ENCODE assay signal across 12 cellular contexts in the genomic region with DNA sequence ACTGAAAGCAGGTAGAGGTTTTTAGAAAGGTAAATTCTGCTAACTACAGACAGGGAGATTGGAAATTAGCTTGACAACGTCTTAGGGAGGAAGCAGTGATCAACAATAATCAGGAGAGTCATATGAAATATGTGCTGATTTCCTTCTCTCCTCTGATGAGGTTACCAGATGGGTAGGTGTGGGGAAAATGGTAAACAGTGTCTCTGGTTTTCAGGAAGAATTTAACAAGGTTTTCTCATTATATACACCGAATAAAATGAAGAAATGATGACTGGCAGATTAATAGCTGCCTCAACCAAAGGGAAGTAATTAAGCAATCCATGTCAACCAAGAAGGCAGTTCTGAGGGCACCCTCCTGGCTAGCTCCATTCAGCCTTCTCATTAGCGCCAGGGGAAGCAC. TPM values are rescaled to one million over a fixed set of nuclear protein-coding genes. Genes with fewer than 3 reads are reported as not detected.
A peak's percentile ranks its signal among the peaks of the same experiment; 100 is the strongest.
DNase-seq lines count a peak whose midpoint lies in the region; FAIRE-seq and TF ChIP-seq lines count a peak whose summit lies in the region.
"Had no signal": no experiment of that assay in that cellular context is flagged by ENCODE, and none has a peak within 500 bp of the region (broad histone marks: within the 10 kb centered on the region; RNA-seq: fewer than 3 reads in every experiment).

No MANE protein-coding gene starts in this region.

- 63% methylated on average over 3 of the region's 3 CpGs for WGBS in esophagus muscularis mucosa

- H3K4me3 ChIP-seq in left ventricle myocardium inferior (no peak overlapping the region), esophagus muscularis mucosa (no peak overlapping the region), rectal smooth muscle tissue (ENCODE audit: low read length) (no peak overlapping the region)
- H3K4me3 ChIP-seq: body of pancreas had no signal

- POLR2A ChIA-PET in HEK293T (lab: Yijun Ruan, JAX), result no interaction called here

- no peak for DNase-seq in left ventricle myocardium inferior
- no peak for DNase-seq in cardiac septum (ENCODE audit: low spot score)
- no peak for DNase-seq in esophagus muscularis mucosa (ENCODE audit: extremely low spot score)
- no peak for DNase-seq in HTR-8/SVneo (ENCODE audit: insufficient read length, low spot score)
- no peak for DNase-seq in NCI-H1694 treated with DMSO at 0.1 percent for 48 hours (lab: John Stamatoyannopoulos, UW)
- DNase-seq in HEK293T (ENCODE audit: extremely low spot score), result no peak
- DNase-seq in NCI-H510A treated with DMSO at 0.1 percent for 48 hours (lab: John Stamatoyannopoulos, UW), result no peak
- DNase-seq: activated CD4-positive, alpha-beta T cell treated with anti-CD3 and anti-CD28 coated beads, Interleukin-2, amount 50 U/mL, for 1 hour; NCI-H2171 treated with DMSO at 0.1 percent for 48 hours had no signal

- TF ChIP-seq EP300 in esophagus muscularis mucosa (IDR thresholded peaks at IDR 0.05), result no peak

- no peak overlapping the region for H3K9ac ChIP-seq in rectal smooth muscle tissue (ENCODE audit: low read length)

- FAIRE-seq in HTR-8/SVneo (lab: Jason Lieb, UNC), result no peak
- FAIRE-seq: D721Med had no signal

- TF ChIP-seq POLR2A in esophagus muscularis mucosa (IDR thresholded peaks at IDR 0.05; ENCODE audit: low read depth), result no peak

- H3K36me3 ChIP-seq in left ventricle myocardium inferior (no peaks in the 10 kb centered on the region), esophagus muscularis mucosa (no peaks in the 10 kb centered on the region), rectal smooth muscle tissue (ENCODE audit: control insufficient read depth, insufficient read depth, low read length) (no peaks in the 10 kb centered on the region)

- intact Hi-C loops in left ventricle myocardium inferior (cut with micrococcal nuclease) (no loop called here), cardiac septum (cut with DNase I) (no loop called here), esophagus muscularis mucosa (cut with DNase I) (no loop called here)

- no peaks in the 10 kb centered on the region for H3K27me3 ChIP-seq in left ventricle myocardium inferior (ENCODE audit: low read depth)
- no peaks in the 10 kb centered on the region for H3K27me3 ChIP-seq in esophagus muscularis mucosa
- no peaks in the 10 kb centered on the region for H3K27me3 ChIP-seq in rectal smooth muscle tissue (ENCODE audit: control insufficient read depth, insufficient read depth, low read length)
- H3K27me3 ChIP-seq: body of pancreas had no signal

- H3K4me1 ChIP-seq in left ventricle myocardium inferior (peaks cover 53% of the 10 kb centered on the region), esophagus muscularis mucosa (peaks cover 36 to 58% (median 51%) of the 10 kb centered on the region in 4 donors), rectal smooth muscle tissue (ENCODE audit: control insufficient read depth, insufficient read depth, low read length) (peaks cover 19% of the 10 kb centered on the region)
- H3K4me1 ChIP-seq: body of pancreas had no signal

- H3K27ac ChIP-seq in left ventricle myocardium inferior (replicated peaks), result peak overlapping the region; percentile 89
- peak overlapping the region; percentile 65 to 78 (median 70) for H3K27ac ChIP-seq in esophagus muscularis mucosa (replicated peaks in 1 of 4)
- peak overlapping the region; percentile 70 for H3K27ac ChIP-seq in rectal smooth muscle tissue (ENCODE audit: low read depth, low read length)

- H3K9me3 ChIP-seq in left ventricle myocardium inferior (replicated peaks) (no peaks in the 10 kb centered on the region), esophagus muscularis mucosa (no peaks in the 10 kb centered on the region)
- H3K9me3 ChIP-seq: body of pancreas had no signal

- TF ChIP-seq CTCF in left ventricle myocardium inferior (IDR thresholded peaks at IDR 0.05; ENCODE audit: borderline replicate concordance) (no peak), esophagus muscularis mucosa (IDR thresholded peaks at IDR 0.05) (no peak)

- CTCF ChIA-PET in HEK293T (lab: Yijun Ruan, JAX), result no interaction called here

TF ChIP-seq in HEK293T, 16 proteins besides CTCF, POLR2A, EP300 and RAD21:
- TF ChIP-seq, protein P1, sequence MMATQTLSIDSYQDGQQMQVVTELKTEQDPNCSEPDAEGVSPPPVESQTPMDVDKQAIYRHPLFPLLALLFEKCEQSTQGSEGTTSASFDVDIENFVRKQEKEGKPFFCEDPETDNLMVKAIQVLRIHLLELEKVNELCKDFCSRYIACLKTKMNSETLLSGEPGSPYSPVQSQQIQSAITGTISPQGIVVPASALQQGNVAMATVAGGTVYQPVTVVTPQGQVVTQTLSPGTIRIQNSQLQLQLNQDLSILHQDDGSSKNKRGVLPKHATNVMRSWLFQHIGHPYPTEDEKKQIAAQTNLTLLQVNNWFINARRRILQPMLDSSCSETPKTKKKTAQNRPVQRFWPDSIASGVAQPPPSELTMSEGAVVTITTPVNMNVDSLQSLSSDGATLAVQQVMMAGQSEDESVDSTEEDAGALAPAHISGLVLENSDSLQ (IDR thresholded peaks at IDR 0.05), result no peak
- TF ChIP-seq L3MBTL2 (conservative IDR thresholded peaks at IDR 0.05), result no peak
- no peak for TF ChIP-seq ELF4 (IDR thresholded peaks at IDR 0.05)
- TF ChIP-seq FOXK2 (IDR thresholded peaks at IDR 0.05), result no peak
- no peak for TF ChIP-seq ARNT (IDR thresholded peaks at IDR 0.05)
- TF ChIP-seq SP1 (IDR thresholded peaks at IDR 0.05), result no peak
- no peak for TF ChIP-seq HDGF (IDR thresholded peaks at IDR 0.05; ENCODE audit: borderline replicate concordance)
- no peak for TF ChIP-seq BHLHE40 (IDR thresholded peaks at IDR 0.05; ENCODE audit: borderline replicate concordance)
- no peak for TF ChIP-seq LEF1 (IDR thresholded peaks at IDR 0.05; ENCODE audit: borderline replicate concordance)
- no peak for TF ChIP-seq CTBP1 (IDR thresholded peaks at IDR 0.05; ENCODE audit: borderline replicate concordance)
- no peak for TF ChIP-seq FOXA1 (IDR thresholded peaks at IDR 0.05)
- TF ChIP-seq ZNF384 (IDR thresholded peaks at IDR 0.05), result no peak
- TF ChIP-seq TARDBP (IDR thresholded peaks at IDR 0.05), result no peak
- TF ChIP-seq SUZ12 (IDR thresholded peaks at IDR 0.05), result no peak
- no peak for TF ChIP-seq FOXM1 (IDR thresholded peaks at IDR 0.05; ENCODE audit: borderline replicate concordance)
- TF ChIP-seq NFRKB (IDR thresholded peaks at IDR 0.05), result no peak

RNA-seq across cellular contexts. Expression of a gene that starts 12.7 kb away (rescaled TPM):
- total RNA-seq in left ventricle myocardium inferior (0.77 TPM), cardiac septum (1.4 TPM), esophagus muscularis mucosa (1 to 10 TPM; 1.2 to 2.9 (median 2.1) TPM)

RNA-seq across cellular contexts. Expression of a gene that starts 27.9 kb away (rescaled TPM):
- 77.2 TPM for total RNA-seq in left ventricle myocardium inferior
- total RNA-seq in cardiac septum, result 103 TPM
- 100 to 1,000 TPM in 3 of 4 donors, 10 to 100 TPM in 1; 83.9 to 126 (median 112) TPM for total RNA-seq in esophagus muscularis mucosa
